1 cellular context compared by ENCODE assay signal in genomic region chr7:141738592-141739013, GRCh38.
TF ChIP-seq lines count a peak whose summit lies in the region.

No MANE protein-coding gene starts in this region.

TF ChIP-seq in endothelial cell of umbilical vein, 7 proteins besides CTCF, POLR2A, EP300 and RAD21:
- TF ChIP-seq FOS (IDR thresholded peaks at IDR 0.05; ENCODE audit: borderline replicate concordance, insufficient read depth, low read length) (no peak), EZH2 (IDR thresholded peaks at IDR 0.05; ENCODE audit: borderline replicate concordance, low read depth, low read length, severe bottlenecking) (no peak), MAX (IDR thresholded peaks at IDR 0.05; ENCODE audit: insufficient read depth, insufficient read length) (no peak)
